Comparison of ENCODE assay signal across 23 cellular contexts in genomic region chr5:158422653-158423505, GRCh38.
A peak's percentile ranks its signal among the peaks of the same experiment; 100 is the strongest.
DNase-seq lines count a peak whose midpoint lies in the region; ATAC-seq, FAIRE-seq and TF ChIP-seq lines count a peak whose summit lies in the region.
"Had no signal": no experiment of that assay in that cellular context is flagged by ENCODE, and none has a peak within 500 bp of the region (broad histone marks: within the 10 kb centered on the region; RNA-seq: fewer than 3 reads in every experiment).

No MANE protein-coding gene starts in this region.

- no peaks in the 10 kb centered on the region for H3K9me3 ChIP-seq in astrocyte (ENCODE audit: insufficient read depth, low read depth, low read length)
- H3K9me3 ChIP-seq in heart left ventricle: no peaks in the 10 kb centered on the region
- no peaks in the 10 kb centered on the region for H3K9me3 ChIP-seq in liver (ENCODE audit: control insufficient read depth in 4 of 4, low read length in 3 of 4)
- H3K9me3 ChIP-seq in gastrocnemius medialis: no peaks in the 10 kb centered on the region
- H3K9me3 ChIP-seq in testis: no peaks in the 10 kb centered on the region
- H3K9me3 ChIP-seq in tibial artery: no peaks in the 10 kb centered on the region

- H3K27ac ChIP-seq in astrocyte (ENCODE audit: low read depth, low read length): no peak overlapping the region
- H3K27ac ChIP-seq in heart left ventricle: peak overlapping the region; percentile 18 to 91 (median 78)
- H3K27ac ChIP-seq in liver (ENCODE audit: low read depth in 1 of 2, low read length in 2 of 2): no peak overlapping the region
- peak overlapping the region; percentile 16 to 62 (median 34) for H3K27ac ChIP-seq in gastrocnemius medialis
- no peak overlapping the region for H3K27ac ChIP-seq in testis
- no peak overlapping the region for H3K27ac ChIP-seq in tibial artery
- H3K27ac ChIP-seq: GM23248 had no signal

- TF ChIP-seq RAD21 in liver (IDR thresholded peaks at IDR 0.05): no peak

- H2AFZ ChIP-seq in astrocyte (ENCODE audit: low read depth, low read length): no peak overlapping the region
- H2AFZ ChIP-seq: GM23248 had no signal

- no peaks in the 10 kb centered on the region for H4K20me1 ChIP-seq in astrocyte (ENCODE audit: insufficient read depth, low read length)

- ATAC-seq in heart left ventricle (peak in 2 of 4 donors; percentile 24 to 77), gastrocnemius medialis (no peak)
- ATAC-seq: K562, Panc1 had no signal

- FAIRE-seq in astrocyte (lab: Jason Lieb, UNC): no peak
- FAIRE-seq: G401.6, GM12891, HTR-8/SVneo, K562 had no signal

- no peak overlapping the region for H3K27ac Mint-ChIP-seq in astrocyte (ENCODE audit: unreplicated experiment)
- H3K27ac Mint-ChIP-seq: CD4-positive, CD25-positive, alpha-beta regulatory T cell had no signal

- H3K27me3 ChIP-seq in astrocyte (ENCODE audit: insufficient read depth, low read length) (no peaks in the 10 kb centered on the region), heart left ventricle (no peaks in the 10 kb centered on the region), liver (ENCODE audit: control insufficient read depth in 4 of 4, insufficient read depth in 4 of 4, low read length in 3 of 4) (no peaks in the 10 kb centered on the region), gastrocnemius medialis (no peaks in the 10 kb centered on the region), testis (no peaks in the 10 kb centered on the region), tibial artery (no peaks in the 10 kb centered on the region)

- in situ Hi-C loops in gastrocnemius medialis (cut with MboI; ENCODE audit: low sequenced_read_pairs in 4 of 4): no loop called here

- no peaks in the 10 kb centered on the region for H3K36me3 Mint-ChIP-seq in astrocyte (ENCODE audit: low read depth, unreplicated experiment)
- H3K36me3 Mint-ChIP-seq: CD4-positive, CD25-positive, alpha-beta regulatory T cell had no signal

- no peaks in the 10 kb centered on the region for H3K27me3 Mint-ChIP-seq in astrocyte (ENCODE audit: low read depth, unreplicated experiment)
- H3K27me3 Mint-ChIP-seq: CD4-positive, CD25-positive, alpha-beta regulatory T cell had no signal

- intact Hi-C loops in heart left ventricle (cut with DNase I) (loop anchor here in 2 of 10 donors (5.0 to 10.0 kb wide), 4 partner anchors 64 to 272 kb away; no protein-coding TSS in a partner anchor), gastrocnemius medialis (cut with DNase I; ENCODE audit: low total_unique reads) (no loop called here), testis (cut with DNase I; ENCODE audit: low total_unique reads) (no loop called here), tibial artery (cut with DNase I; ENCODE audit: low total_unique reads) (no loop called here)

- H3K9ac ChIP-seq in astrocyte (ENCODE audit: low read length) (no peak overlapping the region), liver (ENCODE audit: low read depth in 1 of 2, low read length in 2 of 2) (no peak overlapping the region)
- H3K9ac ChIP-seq: GM23248 had no signal

- no peak overlapping the region for H3K4me3 ChIP-seq in astrocyte (ENCODE audit: insufficient read depth, low read depth, low read length)
- no peak overlapping the region for H3K4me3 ChIP-seq in heart left ventricle
- no peak overlapping the region for H3K4me3 ChIP-seq in liver (ENCODE audit: low read depth in 1 of 3, low read length in 3 of 3)
- H3K4me3 ChIP-seq in gastrocnemius medialis: no peak overlapping the region
- H3K4me3 ChIP-seq in testis: no peak overlapping the region
- H3K4me3 ChIP-seq in tibial artery: no peak overlapping the region
- H3K4me3 ChIP-seq: GM23248, K562 had no signal

- H3K9me3 Mint-ChIP-seq in astrocyte (ENCODE audit: unreplicated experiment): no peaks in the 10 kb centered on the region

- 53 to 73% (median 67%) methylated on average over 9 of the region's 9 CpGs for WGBS in heart left ventricle, 4 donors
- WGBS in liver: 77% methylated on average over 9 of the region's 9 CpGs
- WGBS in testis, 2 donors: 74 to 76% methylated on average over 9 of the region's 9 CpGs

- no peak overlapping the region for H3K4me3 Mint-ChIP-seq in astrocyte (ENCODE audit: unreplicated experiment)
- H3K4me3 Mint-ChIP-seq: CD4-positive, CD25-positive, alpha-beta regulatory T cell had no signal

- DNase-seq in astrocyte (ENCODE audit: low read depth): no peak
- DNase-seq in heart left ventricle: peak in 3 of 5 donors; percentile 36 to 78 (median 66)
- no peak for DNase-seq in gastrocnemius medialis
- no peak for DNase-seq in testis
- DNase-seq in NCI-H2227 treated with DMSO at 0.1 percent for 48 hours (lab: John Stamatoyannopoulos, UW): no peak
- no peak for DNase-seq in DMS 273 (lab: John Stamatoyannopoulos, UW; ENCODE audit: unreplicated experiment)
- no peak for DNase-seq in tibial artery
- DNase-seq: AML-193; CD4-positive, CD25-positive, alpha-beta regulatory T cell; DMS79; GM23248; NCI-H1048; NCI-H146; NCI-H2081 treated with DMSO at 0.1 percent for 48 hours; NCI-H446; NCI-H748 treated with DMSO at 0.1 percent for 48 hours; SHP77 had no signal

- TF ChIP-seq POLR2A in heart left ventricle (IDR thresholded peaks at IDR 0.05): no peak
- TF ChIP-seq POLR2A in gastrocnemius medialis (IDR thresholded peaks at IDR 0.05): no peak
- TF ChIP-seq POLR2A in testis (IDR thresholded peaks at IDR 0.05): no peak

- H3K4me1 ChIP-seq in astrocyte (ENCODE audit: insufficient read depth, low read length): no peaks in the 10 kb centered on the region
- peaks cover 0 to 37% (median 13%) of the 10 kb centered on the region in 12 donors for H3K4me1 ChIP-seq in heart left ventricle
- no peaks in the 10 kb centered on the region for H3K4me1 ChIP-seq in liver (ENCODE audit: control insufficient read depth in 4 of 4, insufficient read depth in 4 of 4, low read length in 3 of 4)
- peaks cover 0 to 14% of the 10 kb centered on the region in 2 donors for H3K4me1 ChIP-seq in gastrocnemius medialis
- H3K4me1 ChIP-seq in testis: no peaks in the 10 kb centered on the region
- H3K4me1 ChIP-seq in tibial artery: no peaks in the 10 kb centered on the region

- H3K36me3 ChIP-seq in astrocyte (ENCODE audit: insufficient read depth, low read length) (no peaks in the 10 kb centered on the region), heart left ventricle (no peaks in the 10 kb centered on the region), liver (ENCODE audit: control insufficient read depth in 4 of 4, insufficient read depth in 3 of 4, low read depth in 1 of 4, low read length in 3 of 4) (no peaks in the 10 kb centered on the region), gastrocnemius medialis (no peaks in the 10 kb centered on the region), testis (ENCODE audit: low read depth, missing control alignments) (no peaks in the 10 kb centered on the region), tibial artery (no peaks in the 10 kb centered on the region)

- no peak for TF ChIP-seq CTCF in astrocyte (IDR thresholded peaks at IDR 0.05; ENCODE audit: insufficient read depth, low read depth, low read length)
- TF ChIP-seq CTCF in heart left ventricle (IDR thresholded peaks at IDR 0.05): no peak
- no peak for TF ChIP-seq CTCF in liver (IDR thresholded peaks at IDR 0.05; ENCODE audit: low read depth, low read length, missing input control)
- TF ChIP-seq CTCF in gastrocnemius medialis (IDR thresholded peaks at IDR 0.05 in 4 of 5, conservative IDR thresholded peaks at IDR 0.05 in 1 of 5): no peak
- no peak for TF ChIP-seq CTCF in testis (IDR thresholded peaks at IDR 0.05)
- no peak for TF ChIP-seq CTCF in tibial artery (IDR thresholded peaks at IDR 0.05)

- no peaks in the 10 kb centered on the region for H3K79me2 ChIP-seq in astrocyte (ENCODE audit: insufficient read depth, low read length)

- peaks cover 5% of the 10 kb centered on the region for H3K4me1 Mint-ChIP-seq in astrocyte (ENCODE audit: low read depth, unreplicated experiment)
- H3K4me1 Mint-ChIP-seq: CD4-positive, CD25-positive, alpha-beta regulatory T cell had no signal

- H3K4me2 ChIP-seq in astrocyte (ENCODE audit: low read length): peak overlapping the region; percentile 19

TF ChIP-seq in liver, 16 proteins besides CTCF, POLR2A, EP300 and RAD21:
- TF ChIP-seq EGR1 (IDR thresholded peaks at IDR 0.05; ENCODE audit: low read depth in 2 of 2) (no peak), HNF4A (conservative IDR thresholded peaks at IDR 0.05) (peak; percentile 51 to 62)

Comparison
In these comparisons a context has a peak if more than half of its experiments do, and no peak if none do; other contexts are left out.
1. DNase-seq: peak in heart left ventricle (3 of 5); none in astrocyte (single experiment), gastrocnemius medialis (0 of 2), testis (single experiment), NCI-H2227 treated with DMSO at 0.1 percent for 48 hours (single experiment), DMS 273 (single experiment) and tibial artery (0 of 2).
2. H3K27ac ChIP-seq: peak in heart left ventricle (12 of 12) and gastrocnemius medialis (4 of 4); none in astrocyte (single experiment), liver (0 of 2), testis (0 of 2) and tibial artery (0 of 2).